10 cellular contexts compared by ENCODE assay signal in genomic region chr3:155233213-155233612, GRCh38.
DNase-seq lines count a peak whose midpoint lies in the region; TF ChIP-seq lines count a peak whose summit lies in the region.
"Had no signal": no experiment of that assay in that cellular context is flagged by ENCODE, and none has a peak within 500 bp of the region (broad histone marks: within the 10 kb centered on the region; RNA-seq: fewer than 3 reads in every experiment).

No MANE protein-coding gene starts in this region.

- H3K23ac ChIP-seq in H9 (ENCODE audit: insufficient read length, low read depth, low read length) (no peak overlapping the region), mesendoderm (ENCODE audit: low read length) (no peak overlapping the region)

- H3K4me3 Mint-ChIP-seq in H9, result no peak overlapping the region
- H3K4me3 Mint-ChIP-seq in activated CD4-positive, alpha-beta T cell treated with anti-CD3 and anti-CD28 coated beads, Interleukin-2, amount 10 ng/mL, durations not matched to agents 24 days and 14 days, result no peak overlapping the region
- H3K4me3 Mint-ChIP-seq: memory B cell had no signal

- H3K4ac ChIP-seq in H9 (ENCODE audit: low read depth, low read length) (no peak overlapping the region), mesendoderm (ENCODE audit: low read depth, low read length) (no peak overlapping the region)

- H3K27me3 ChIP-seq in H9 (ENCODE audit: insufficient read depth, low read length), result no peaks in the 10 kb centered on the region
- no peaks in the 10 kb centered on the region for H3K27me3 ChIP-seq in right atrium auricular region
- H3K27me3 ChIP-seq in mesendoderm (ENCODE audit: insufficient read depth, low read length, poor library complexity), result no peaks in the 10 kb centered on the region

- H3K27ac ChIP-seq in H9 (ENCODE audit: insufficient read length, low read depth, low read length), result no peak overlapping the region
- H3K27ac ChIP-seq in right atrium auricular region, result peak overlapping the region; percentile 76 to 93
- H3K27ac ChIP-seq in mesendoderm (ENCODE audit: low read depth, low read length), result no peak overlapping the region

- no peak overlapping the region for H3K9ac ChIP-seq in H9 (ENCODE audit: extremely low read depth, insufficient read length, low read length)
- H3K9ac ChIP-seq in mesendoderm (ENCODE audit: low read length), result no peak overlapping the region

- H2BK20ac ChIP-seq in H9 (ENCODE audit: low read depth, low read length, poor library complexity, severe bottlenecking), result no peak overlapping the region

- H4K91ac ChIP-seq in H9 (ENCODE audit: insufficient read length, low read depth, low read length), result no peak overlapping the region

- TF ChIP-seq CTCF in H9 (conservative IDR thresholded peaks at IDR 0.05) (no peak), right atrium auricular region (IDR thresholded peaks at IDR 0.05) (no peak)

- intact Hi-C loops in activated CD4-positive, alpha-beta T cell treated with anti-CD3 and anti-CD28 coated beads, Interleukin-2, amount 10 ng/mL, durations not matched to agents 24 days and 14 days (cut with micrococcal nuclease), result no loop called here

- H3K4me1 Mint-ChIP-seq in H9, result no peaks in the 10 kb centered on the region
- H3K4me1 Mint-ChIP-seq in activated CD4-positive, alpha-beta T cell treated with anti-CD3 and anti-CD28 coated beads, Interleukin-2, amount 10 ng/mL, durations not matched to agents 24 days and 14 days, result no peaks in the 10 kb centered on the region
- H3K4me1 Mint-ChIP-seq: memory B cell had no signal

- no peak overlapping the region for H3K4me2 ChIP-seq in H9 (ENCODE audit: insufficient read depth, insufficient read length, low read length)
- no peak overlapping the region for H3K4me2 ChIP-seq in mesendoderm (ENCODE audit: low read length)

- H3K4me1 ChIP-seq in H9 (ENCODE audit: insufficient read depth, low read length) (no peaks in the 10 kb centered on the region), right atrium auricular region (peaks cover 0 to 11% of the 10 kb centered on the region in 2 donors), mesendoderm (ENCODE audit: control insufficient read depth, low read depth, low read length) (no peaks in the 10 kb centered on the region)

- H3K18ac ChIP-seq in H9 (ENCODE audit: insufficient read length, low read depth, low read length), result no peak overlapping the region
- H3K18ac ChIP-seq in mesendoderm (ENCODE audit: low read length), result no peak overlapping the region

- no peak overlapping the region for H2AFZ ChIP-seq in H9 (ENCODE audit: low read length)

- H4K8ac ChIP-seq in H9 (replicated peaks; ENCODE audit: insufficient read length, low read depth, low read length) (peak overlapping the region; percentile 48), mesendoderm (ENCODE audit: low read depth, low read length) (no peak overlapping the region)

- H3K14ac ChIP-seq in H9 (ENCODE audit: insufficient read depth, low read length), result no peak overlapping the region

- H3K79me1 ChIP-seq in H9 (ENCODE audit: insufficient read depth, low read depth, low read length, poor library complexity, severe bottlenecking) (no peaks in the 10 kb centered on the region), mesendoderm (ENCODE audit: low read length) (no peaks in the 10 kb centered on the region)

- H3K36me3 ChIP-seq in right atrium auricular region, result no peaks in the 10 kb centered on the region
- no peaks in the 10 kb centered on the region for H3K36me3 ChIP-seq in mesendoderm (ENCODE audit: control insufficient read depth, insufficient read depth, low read length)

- H2BK120ac ChIP-seq in H9 (ENCODE audit: low read depth, low read length, poor library complexity, severe bottlenecking), result no peak overlapping the region
- H2BK120ac ChIP-seq in mesendoderm (ENCODE audit: low read depth, low read length), result no peak overlapping the region

- H3K27me3 Mint-ChIP-seq in H9 (ENCODE audit: low read depth), result no peaks in the 10 kb centered on the region
- H3K27me3 Mint-ChIP-seq in activated CD4-positive, alpha-beta T cell treated with anti-CD3 and anti-CD28 coated beads, Interleukin-2, amount 10 ng/mL, durations not matched to agents 24 days and 14 days, result no peaks in the 10 kb centered on the region
- H3K27me3 Mint-ChIP-seq: memory B cell had no signal

- H2BK15ac ChIP-seq in H9 (ENCODE audit: low read depth, low read length) (no peak overlapping the region), mesendoderm (replicated peaks; ENCODE audit: low read depth) (no peak overlapping the region)

- no peak overlapping the region for H2AK5ac ChIP-seq in H9 (ENCODE audit: insufficient read length, low read length)
- no peak overlapping the region for H2AK5ac ChIP-seq in mesendoderm (ENCODE audit: low read length)

- 0 out of 7 replicates have a peak overlapping the region, but pooled peaks of 1 of the 3 experiments have one; percentile 5 for H3K27ac Mint-ChIP-seq in H9
- no peak overlapping the region for H3K27ac Mint-ChIP-seq in activated CD4-positive, alpha-beta T cell treated with anti-CD3 and anti-CD28 coated beads, Interleukin-2, amount 10 ng/mL, durations not matched to agents 24 days and 14 days
- H3K27ac Mint-ChIP-seq: activated naive CD4-positive, alpha-beta T cell treated with anti-CD3 and anti-CD28 coated beads, Interleukin-2, amount 50 U/mL, for 72 hours; memory B cell had no signal

- H3K9me3 ChIP-seq in H9 (ENCODE audit: control insufficient read depth, low read depth, low read length) (no peaks in the 10 kb centered on the region), right atrium auricular region (no peaks in the 10 kb centered on the region)

- DNase-seq in H9 (no peak), amniotic epithelial cell (ENCODE audit: low read depth) (peak; percentile 67), right atrium auricular region (ENCODE audit: low spot score) (peak; percentile 83), stromal cell of bone marrow (ENCODE audit: low read depth) (peak; percentile 66), T-helper 2 cell (no peak), NCI-H510A treated with DMSO at 0.1 percent for 48 hours (lab: John Stamatoyannopoulos, UW) (no peak), mesendoderm (no peak)
- no peak for DNase-seq in activated CD4-positive, alpha-beta T cell treated with anti-CD3 and anti-CD28 coated beads, Interleukin-2, amount 10 ng/mL, durations not matched to agents 24 days and 14 days

- H4K5ac ChIP-seq in H9 (ENCODE audit: insufficient read length, low read depth, low read length) (no peak overlapping the region), mesendoderm (ENCODE audit: low read length) (no peak overlapping the region)

- no peak overlapping the region for H2BK5ac ChIP-seq in H9 (ENCODE audit: insufficient read length, low read length)
- H2BK5ac ChIP-seq in mesendoderm (ENCODE audit: low read length), result no peak overlapping the region

- H3K36me3 Mint-ChIP-seq in H9 (ENCODE audit: insufficient read depth in 1 of 3, low read depth in 3 of 3), result 0 out of 7 replicates have a peak, but pooled peaks cover 0 to 2% (median 0%) of the 10 kb centered on the region in 3 experiments
- no peaks in the 10 kb centered on the region for H3K36me3 Mint-ChIP-seq in activated CD4-positive, alpha-beta T cell treated with anti-CD3 and anti-CD28 coated beads, Interleukin-2, amount 10 ng/mL, durations not matched to agents 24 days and 14 days (ENCODE audit: low read depth)
- H3K36me3 Mint-ChIP-seq: activated naive CD4-positive, alpha-beta T cell treated with anti-CD3 and anti-CD28 coated beads, Interleukin-2, amount 50 U/mL, for 72 hours; memory B cell had no signal

- no CpG with 5 or more reads among the region's 2 CpGs for WGBS in H9 (ENCODE audit: extremely low coverage, insufficient read length, low lambda C conversion rate)
- WGBS in mesendoderm (ENCODE audit: extremely low coverage, insufficient coverage, low lambda C conversion rate), result no CpG with 5 or more reads among the region's 2 CpGs

- H4K20me1 ChIP-seq in H9 (ENCODE audit: control insufficient read depth, insufficient read depth, insufficient read length), result no peaks in the 10 kb centered on the region

- no peak overlapping the region for H2BK12ac ChIP-seq in H9 (ENCODE audit: insufficient read length, low read depth, low read length)

- no peak overlapping the region for H3K56ac ChIP-seq in H9 (ENCODE audit: insufficient read length, low read depth, low read length)
- no peak overlapping the region for H3K56ac ChIP-seq in mesendoderm (ENCODE audit: low read length)

- H3K23me2 ChIP-seq in H9 (ENCODE audit: insufficient read length, low read depth, low read length, poor library complexity, severe bottlenecking), result no peaks in the 10 kb centered on the region

- H3K79me2 ChIP-seq in H9 (ENCODE audit: insufficient read depth, low read length), result no peaks in the 10 kb centered on the region
- no peaks in the 10 kb centered on the region for H3K79me2 ChIP-seq in mesendoderm (ENCODE audit: control insufficient read depth, insufficient read depth, low read length)

- no peak overlapping the region for H3T11ph ChIP-seq in H9 (ENCODE audit: low read length)

- H3K4me3 ChIP-seq in right atrium auricular region (no peak overlapping the region), mesendoderm (ENCODE audit: low read length) (no peak overlapping the region)

- no peaks in the 10 kb centered on the region for H3K9me3 Mint-ChIP-seq in H9
- H3K9me3 Mint-ChIP-seq in activated CD4-positive, alpha-beta T cell treated with anti-CD3 and anti-CD28 coated beads, Interleukin-2, amount 10 ng/mL, durations not matched to agents 24 days and 14 days, result no peaks in the 10 kb centered on the region
- H3K9me3 Mint-ChIP-seq: activated naive CD4-positive, alpha-beta T cell treated with anti-CD3 and anti-CD28 coated beads, Interleukin-2, amount 50 U/mL, for 72 hours; memory B cell had no signal

Comparison
In these comparisons a context has a peak if more than half of its experiments do, and no peak if none do; other contexts are left out.
1. DNase-seq: peak in amniotic epithelial cell (single experiment), right atrium auricular region (single experiment) and stromal cell of bone marrow (single experiment); none in H9 (single experiment), T-helper 2 cell (0 of 5), NCI-H510A treated with DMSO at 0.1 percent for 48 hours (single experiment), activated CD4-positive, alpha-beta T cell treated with anti-CD3 and anti-CD28 coated beads, Interleukin-2, amount 10 ng/mL, durations not matched to agents 24 days and 14 days (single experiment) and mesendoderm (single experiment).
2. H3K27ac ChIP-seq: peak in right atrium auricular region (2 of 2); none in H9 (single experiment) and mesendoderm (single experiment).